In the genomic region with DNA sequence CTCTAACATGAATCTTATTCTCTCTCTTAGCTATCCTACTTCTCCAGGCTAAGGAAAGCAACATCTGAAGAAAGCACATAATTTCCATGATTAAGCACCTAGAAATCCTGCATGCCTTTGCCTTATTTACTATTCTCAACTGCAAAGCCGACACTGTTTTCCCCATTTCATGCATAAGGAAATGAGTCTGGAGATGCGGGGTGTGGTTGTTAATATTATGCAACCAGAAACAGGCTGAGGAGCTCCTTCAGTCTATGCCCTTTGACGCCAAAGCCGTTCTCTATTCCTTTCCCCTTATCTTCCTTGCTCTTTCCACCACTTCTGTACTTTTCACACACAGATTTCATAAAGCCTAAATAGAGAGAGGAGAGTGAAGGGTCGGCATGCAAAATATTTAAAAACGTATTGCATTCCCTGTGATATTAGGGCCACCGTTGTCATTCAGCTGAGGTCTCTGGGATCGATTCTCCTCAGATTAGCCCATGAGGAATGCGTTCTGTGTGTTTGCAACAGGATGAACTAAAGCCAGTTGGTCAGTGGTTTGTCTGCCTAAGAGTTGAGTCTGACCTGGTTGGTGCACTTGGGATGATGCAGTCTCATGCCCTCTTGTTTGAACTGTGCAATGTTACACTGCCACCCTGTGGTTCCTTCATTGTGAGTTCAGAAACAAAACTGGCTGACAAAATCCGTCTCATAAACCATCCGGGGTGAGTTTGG, we compare ENCODE assay signal across 8 cellular contexts. TPM values are rescaled to one million over a fixed set of nuclear protein-coding genes. Genes with fewer than 3 reads are reported as not detected.
DNase-seq lines count a peak whose midpoint lies in the region; ATAC-seq and TF ChIP-seq lines count a peak whose summit lies in the region.

No MANE protein-coding gene starts in this region.

- H3K9me3 ChIP-seq in left lung, result no peaks in the 10 kb centered on the region

- H3K27ac Mint-ChIP-seq in chondrocyte (ENCODE audit: unreplicated experiment), result no peak overlapping the region

- H3K36me3 Mint-ChIP-seq in chondrocyte (ENCODE audit: low read depth), result no peaks in the 10 kb centered on the region

- POLR2A ChIA-PET in AG04449 (lab: Yijun Ruan, JAX), result no interaction called here

- ATAC-seq in GM18861 (IDR thresholded peaks at IDR 0.05; ENCODE audit: unreplicated experiment), result peak; percentile 85
- ATAC-seq in HG03159 (IDR thresholded peaks at IDR 0.05; ENCODE audit: unreplicated experiment), result peak; percentile 74
- ATAC-seq in left lung, result peak; percentile 99

- H3K27ac ChIP-seq in left lung, result no peak overlapping the region

- CTCF ChIA-PET in AG04449 (lab: Yijun Ruan, JAX), result interaction anchor here (0.5 to 6.6 kb wide), 29 partner anchors 9 to 1293 kb away, joined by 3 to 72 read pairs (median 4); partner anchors contain the start of gene BTG1

- H3K27me3 Mint-ChIP-seq in chondrocyte (ENCODE audit: low read depth), result no peaks in the 10 kb centered on the region

- no peak overlapping the region for H3K4me3 ChIP-seq in AG04449 (ENCODE audit: low read depth, low read length)
- no peak overlapping the region for H3K4me3 ChIP-seq in left lung

- H3K4me1 ChIP-seq in left lung, result peaks cover 0 to 7% of the 10 kb centered on the region in 2 donors

- TF ChIP-seq CTCF in AG04449 (IDR thresholded peaks at IDR 0.05; ENCODE audit: insufficient read depth, low read length, missing control alignments) (peak; percentile 74), chondrocyte (IDR thresholded peaks at IDR 0.05) (peak; percentile 92), left lung (IDR thresholded peaks at IDR 0.05) (peak; percentile 48 to 58)

- no peaks in the 10 kb centered on the region for H3K27me3 ChIP-seq in left lung

- H3K36me3 ChIP-seq in left lung, result no peaks in the 10 kb centered on the region

- H3K4me3 Mint-ChIP-seq in chondrocyte (ENCODE audit: unreplicated experiment), result no peak overlapping the region

- peaks cover 5% of the 10 kb centered on the region for H3K4me1 Mint-ChIP-seq in chondrocyte (ENCODE audit: low read depth)

- no peaks in the 10 kb centered on the region for H3K9me3 Mint-ChIP-seq in chondrocyte (ENCODE audit: low read depth)

- DNase-seq in AG04449 (ENCODE audit: low read depth, low spot score) (peak; percentile 60), NCI-H345 treated with DMSO at 0.1 percent for 48 hours (lab: John Stamatoyannopoulos, UW; ENCODE audit: unreplicated experiment) (peak; percentile 16), chondrocyte (ENCODE audit: low spot score) (no peak), left lung (peak in 1 of 2 donors; percentile 48)
- DNase-seq in activated CD4-positive, CD25-positive, alpha-beta regulatory T cell treated with anti-CD3 and anti-CD28 coated beads, Interleukin-2, amount 50 U/mL, for 72 hours, result peak; percentile 35
- DNase-seq in stimulated activated CD4-positive, alpha-beta T cell treated with anti-CD3 and anti-CD28 coated beads, TNF-alpha, amount 100 ng/mL, for 24 hours (ENCODE audit: low read depth in 3 of 3), result peak; percentile 21 to 55 (median 31)

- intact Hi-C loops in left lung (cut with DNase I), result loop anchor here in 1 of 2 donors (10.0 kb wide), 1 partner anchor 75 kb away; no protein-coding TSS in a partner anchor

RNA-seq across cellular contexts. Expression of gene PLEKHG7, which starts 53.1 kb away (rescaled TPM):
- not detected in 3 replicates for total RNA-seq in chondrocyte
- total RNA-seq in left lung, result 1 to 10 TPM in 1 of 2 donors, under 1 TPM in 1; 0.23 to 1.3 TPM
